5 cellular contexts compared by ENCODE assay signal in genomic region chr1:32449457-32449831, GRCh38. TPM values are rescaled to one million over a fixed set of nuclear protein-coding genes. Genes with fewer than 3 reads are reported as not detected.
"Had no signal": no experiment of that assay in that cellular context is flagged by ENCODE, and none has a peak within 500 bp of the region (broad histone marks: within the 10 kb centered on the region; RNA-seq: fewer than 3 reads in every experiment).

No MANE protein-coding gene starts in this region.

RNA-seq across cellular contexts. Expression of gene ZBTB8B, which starts 15.4 kb away (rescaled TPM):
- total RNA-seq: fibroblast of lung, left lobe of liver had no signal
- polyA plus RNA-seq: fibroblast of lung; foreskin keratinocyte; naive thymus-derived CD4-positive, alpha-beta T cell; smooth muscle cell had no signal
